ENCODE assay signal across 9 cellular contexts in the genomic region with DNA sequence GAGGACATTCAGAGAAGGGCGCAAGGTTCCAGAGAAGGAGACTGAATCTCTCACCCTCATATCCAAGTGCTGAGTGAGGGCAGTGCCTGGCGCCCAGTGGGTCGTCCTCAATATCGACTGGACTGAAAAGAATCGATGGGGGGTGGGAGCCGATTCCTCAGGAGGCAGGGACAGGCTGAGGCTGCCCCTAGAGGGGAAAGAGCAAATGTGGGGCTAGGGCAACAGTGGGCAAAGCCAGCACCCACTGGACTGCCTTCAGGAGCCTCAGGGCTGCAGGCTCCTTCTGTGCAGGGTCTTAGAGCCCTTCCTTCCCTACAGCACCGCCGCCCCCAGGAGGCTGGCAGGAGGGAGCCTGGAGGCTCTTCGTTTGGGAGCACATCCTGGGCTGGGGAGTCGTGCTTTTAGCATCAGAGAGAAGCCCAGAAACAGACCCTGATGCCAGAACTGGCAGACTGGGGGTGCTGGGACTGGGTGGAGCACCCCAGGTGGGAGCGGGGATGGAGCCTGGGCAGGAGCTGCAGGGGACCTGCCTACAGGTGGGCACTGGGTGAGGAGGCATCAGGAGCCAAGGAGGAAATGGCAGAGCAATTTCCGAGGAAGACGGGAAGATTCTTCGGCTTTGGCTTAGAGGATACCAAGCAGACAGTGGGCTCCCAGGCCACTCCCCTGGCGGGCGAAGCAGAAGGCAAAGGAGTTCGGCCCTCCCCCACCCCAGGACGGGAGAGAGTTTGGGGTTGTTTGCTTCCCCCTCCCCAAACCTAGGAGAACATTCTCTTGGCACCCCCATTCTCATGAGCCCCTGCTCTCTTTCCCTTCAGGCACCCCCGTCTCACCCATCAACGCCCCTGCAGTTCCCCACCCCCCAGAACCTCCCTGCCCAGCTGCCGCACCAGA. TPM values are rescaled to one million over a fixed set of nuclear protein-coding genes. Genes with fewer than 3 reads are reported as not detected.
DNase-seq lines count a peak whose midpoint lies in the region; ATAC-seq and TF ChIP-seq lines count a peak whose summit lies in the region.
"Had no signal": no experiment of that assay in that cellular context is flagged by ENCODE, and none has a peak within 500 bp of the region (broad histone marks: within the 10 kb centered on the region; RNA-seq: fewer than 3 reads in every experiment).

No MANE protein-coding gene starts in this region.

- peaks cover 18% of the 10 kb centered on the region for H3K27me3 ChIP-seq in smooth muscle cell (ENCODE audit: low read depth)

- H2AFZ ChIP-seq in smooth muscle cell (ENCODE audit: low read depth) = no peak overlapping the region

- H3K27ac Mint-ChIP-seq in activated CD4-positive, alpha-beta T cell treated with anti-CD3 and anti-CD28 coated beads for 36 hours = no peak overlapping the region
- H3K27ac Mint-ChIP-seq in activated CD4-positive, alpha-beta memory T cell treated with anti-CD3 and anti-CD28 coated beads, Interleukin-2, amount 10 ng/mL, durations not matched to agents 7 days and 5 days = no peak overlapping the region

- peaks cover 35% of the 10 kb centered on the region for H3K27me3 Mint-ChIP-seq in activated CD4-positive, alpha-beta T cell treated with anti-CD3 and anti-CD28 coated beads for 36 hours
- H3K27me3 Mint-ChIP-seq in activated CD4-positive, alpha-beta memory T cell treated with anti-CD3 and anti-CD28 coated beads, Interleukin-2, amount 10 ng/mL, durations not matched to agents 7 days and 5 days = peaks cover 50% of the 10 kb centered on the region

- TF ChIP-seq CTCF in fibroblast of the aortic adventitia (IDR thresholded peaks at IDR 0.05; ENCODE audit: insufficient read depth, low read length) (peak; percentile 12), smooth muscle cell (IDR thresholded peaks at IDR 0.05; ENCODE audit: borderline replicate concordance, insufficient read depth, poor library complexity, severe bottlenecking) (no peak)

- intact Hi-C loops in activated CD4-positive, alpha-beta T cell treated with anti-CD3 and anti-CD28 coated beads for 36 hours (cut with DNase I, micrococcal nuclease) = loop anchor here in 1 of 2 experiments (2.0 to 10.0 kb wide), 4 partner anchors 133 to 545 kb away; a partner anchor contains a TSS

- H3K9ac ChIP-seq in smooth muscle cell (ENCODE audit: low read depth) = no peak overlapping the region

- H3F3A ChIP-seq in smooth muscle cell (ENCODE audit: low read depth) = no peaks in the 10 kb centered on the region

- H3K27ac ChIP-seq in smooth muscle cell (ENCODE audit: low read depth) = no peak overlapping the region

- H4K20me1 ChIP-seq in smooth muscle cell (ENCODE audit: low read depth) = no peaks in the 10 kb centered on the region

- no peaks in the 10 kb centered on the region for H3K9me3 Mint-ChIP-seq in activated CD4-positive, alpha-beta T cell treated with anti-CD3 and anti-CD28 coated beads for 36 hours (ENCODE audit: low read depth)
- no peaks in the 10 kb centered on the region for H3K9me3 Mint-ChIP-seq in activated CD4-positive, alpha-beta memory T cell treated with anti-CD3 and anti-CD28 coated beads, Interleukin-2, amount 10 ng/mL, durations not matched to agents 7 days and 5 days

- 28% methylated on average over 18 of the region's 21 CpGs for WGBS in smooth muscle cell (ENCODE audit: low lambda C conversion rate)

- DNase-seq in activated CD4-positive, alpha-beta T cell treated with anti-CD3 and anti-CD28 coated beads for 36 hours = no peak
- DNase-seq in activated CD4-positive, alpha-beta T cell treated with anti-CD3 and anti-CD28 coated beads for 1 hour = no peak
- DNase-seq in activated CD4-positive, alpha-beta memory T cell treated with anti-CD3 and anti-CD28 coated beads, Interleukin-2, amount 10 ng/mL, durations not matched to agents 7 days and 5 days = no peak
- DNase-seq in fibroblast of the aortic adventitia (ENCODE audit: low read depth) = no peak
- DNase-seq in smooth muscle cell (lab: John Stamatoyannopoulos, UW; ENCODE audit: unreplicated experiment) = no peak
- no peak for DNase-seq in stimulated activated CD4-positive, alpha-beta T cell treated with anti-CD3 and anti-CD28 coated beads, Interleukin-15, amount 100 ng/mL, for 24 hours
- DNase-seq in HUDEP-2 (lab: John Stamatoyannopoulos, UW; ENCODE audit: unreplicated experiment in 76 of 76) = no peak
- DNase-seq: activated gamma-delta T cell treated with Interleukin-2 at 50 U/mL for 16 hours had no signal

- H3K9me3 ChIP-seq in smooth muscle cell (replicated peaks; ENCODE audit: low read depth) = no peaks in the 10 kb centered on the region

- peak overlapping the region; percentile 79 for H3K4me3 ChIP-seq in fibroblast of the aortic adventitia (ENCODE audit: low read depth, low read length)
- peak overlapping the region; percentile 52 for H3K4me3 ChIP-seq in smooth muscle cell

- POLR2A ChIA-PET in activated CD4-positive, alpha-beta T cell treated with anti-CD3 and anti-CD28 coated beads for 36 hours (lab: Charles Lee) = no interaction called here
- POLR2A ChIA-PET in activated CD4-positive, alpha-beta memory T cell treated with anti-CD3 and anti-CD28 coated beads, Interleukin-2, amount 10 ng/mL, durations not matched to agents 7 days and 5 days (lab: Charles Lee) = no interaction called here

- no peaks in the 10 kb centered on the region for H3K36me3 ChIP-seq in smooth muscle cell (ENCODE audit: low read depth)

- H3K4me1 ChIP-seq in smooth muscle cell (ENCODE audit: low read depth) = peaks cover 7% of the 10 kb centered on the region

- peak overlapping the region; percentile 86 for H3K4me2 ChIP-seq in smooth muscle cell

- CTCF ChIA-PET in activated CD4-positive, alpha-beta T cell treated with anti-CD3 and anti-CD28 coated beads for 36 hours (lab: Charles Lee) = interaction anchor here (2.1 kb wide), 1 partner anchor 13 kb away, joined by 8 read pairs; no protein-coding TSS in a partner anchor
- CTCF ChIA-PET in activated CD4-positive, alpha-beta memory T cell treated with anti-CD3 and anti-CD28 coated beads, Interleukin-2, amount 10 ng/mL, durations not matched to agents 7 days and 5 days (lab: Charles Lee) = no interaction called here

- no peaks in the 10 kb centered on the region for H3K36me3 Mint-ChIP-seq in activated CD4-positive, alpha-beta T cell treated with anti-CD3 and anti-CD28 coated beads for 36 hours (ENCODE audit: low read depth)
- H3K36me3 Mint-ChIP-seq in activated CD4-positive, alpha-beta memory T cell treated with anti-CD3 and anti-CD28 coated beads, Interleukin-2, amount 10 ng/mL, durations not matched to agents 7 days and 5 days (ENCODE audit: low read depth) = no peaks in the 10 kb centered on the region

- no peaks in the 10 kb centered on the region for H3K79me2 ChIP-seq in smooth muscle cell (ENCODE audit: low read depth)

- H3K4me1 Mint-ChIP-seq in activated CD4-positive, alpha-beta T cell treated with anti-CD3 and anti-CD28 coated beads for 36 hours = peaks cover 12% of the 10 kb centered on the region
- H3K4me1 Mint-ChIP-seq in activated CD4-positive, alpha-beta memory T cell treated with anti-CD3 and anti-CD28 coated beads, Interleukin-2, amount 10 ng/mL, durations not matched to agents 7 days and 5 days = peaks cover 11% of the 10 kb centered on the region

- no peak for ATAC-seq in activated CD4-positive, alpha-beta T cell treated with anti-CD3 and anti-CD28 coated beads for 36 hours
- no peak for ATAC-seq in HG03439 (IDR thresholded peaks at IDR 0.05; ENCODE audit: unreplicated experiment)

- peak overlapping the region; percentile 39 for H3K4me3 Mint-ChIP-seq in activated CD4-positive, alpha-beta T cell treated with anti-CD3 and anti-CD28 coated beads for 36 hours
- peak overlapping the region; percentile 37 for H3K4me3 Mint-ChIP-seq in activated CD4-positive, alpha-beta memory T cell treated with anti-CD3 and anti-CD28 coated beads, Interleukin-2, amount 10 ng/mL, durations not matched to agents 7 days and 5 days

RNA-seq across cellular contexts. Expression of a gene that starts 1.2 kb away (rescaled TPM):
- under 1 TPM in 1 of 2 experiments, not detected in 1; 0.04 TPM for total RNA-seq in activated CD4-positive, alpha-beta T cell treated with anti-CD3 and anti-CD28 coated beads for 36 hours
- not detected for total RNA-seq in activated CD4-positive, alpha-beta memory T cell treated with anti-CD3 and anti-CD28 coated beads, Interleukin-2, amount 10 ng/mL, durations not matched to agents 7 days and 5 days
- total RNA-seq in fibroblast of the aortic adventitia (ENCODE audit: low replicate concordance) (7.0 and 112 TPM in 2 replicates), smooth muscle cell (3.7 and 4.0 TPM in 2 replicates)
- 0.79 and 4.8 TPM in 2 replicates for polyA plus RNA-seq in smooth muscle cell
